19 cellular contexts compared by ENCODE assay signal in genomic region chr10:121771957-121772356, GRCh38.
DNase-seq lines count a peak whose midpoint lies in the region; ATAC-seq and TF ChIP-seq lines count a peak whose summit lies in the region.
"Had no signal": no experiment of that assay in that cellular context is flagged by ENCODE, and none has a peak within 500 bp of the region (broad histone marks: within the 10 kb centered on the region; RNA-seq: fewer than 3 reads in every experiment).

No MANE protein-coding gene starts in this region.

- H3K4me2 ChIP-seq in SK-N-SH (no peak overlapping the region), smooth muscle cell (peak overlapping the region; percentile 46)

- 0 out of 2 replicates have a peak, but pooled peaks cover 5% of the 10 kb centered on the region for H3K9me3 ChIP-seq in SK-N-SH
- H3K9me3 ChIP-seq in smooth muscle cell (replicated peaks; ENCODE audit: low read depth), result no peaks in the 10 kb centered on the region

- H4K20me1 ChIP-seq in SK-N-SH (ENCODE audit: insufficient read depth), result no peaks in the 10 kb centered on the region
- no peaks in the 10 kb centered on the region for H4K20me1 ChIP-seq in smooth muscle cell (ENCODE audit: low read depth)

- DNase-seq in SK-N-SH (no peak), amniotic epithelial cell (ENCODE audit: low read depth) (peak; percentile 35), iris pigment epithelial cell (ENCODE audit: low read depth) (peak; percentile 15), smooth muscle cell (lab: John Stamatoyannopoulos, UW; ENCODE audit: unreplicated experiment) (no peak), NCI-H128 (lab: John Stamatoyannopoulos, UW; ENCODE audit: unreplicated experiment) (no peak)
- DNase-seq in activated CD8-positive, alpha-beta T cell treated with anti-CD3 and anti-CD28 coated beads for 36 hours, result no peak
- DNase-seq: activated CD4-positive, alpha-beta T cell treated with anti-CD3 and anti-CD28 coated beads, Interleukin-2, amount 10 ng/mL, durations not matched to agents 24 days and 14 days; activated effector memory CD4-positive, alpha-beta T cell treated with Interleukin-2 at 50 U/mL for 16 hours; C1 segment of cervical spinal cord; erythroblast; glutamatergic neuron; NCI-H1092 treated with DMSO at 0.1 percent for 48 hours; nucleus accumbens; right cardiac atrium; substantia nigra; T-cell had no signal

- no peaks in the 10 kb centered on the region for H3K4me1 Mint-ChIP-seq in activated CD8-positive, alpha-beta T cell treated with anti-CD3 and anti-CD28 coated beads for 36 hours (ENCODE audit: low read depth)
- H3K4me1 Mint-ChIP-seq: activated CD4-positive, alpha-beta T cell treated with anti-CD3 and anti-CD28 coated beads, Interleukin-2, amount 10 ng/mL, durations not matched to agents 24 days and 14 days had no signal

- TF ChIP-seq EP300 in SK-N-SH (IDR thresholded peaks at IDR 0.05; ENCODE audit: borderline replicate concordance in 1 of 2, low read depth in 1 of 2, low read length in 1 of 2), result no peak

- H3K4me1 ChIP-seq in SK-N-SH (ENCODE audit: control insufficient read depth in 1 of 2, insufficient read depth in 2 of 2, low read depth in 1 of 2, low read length in 1 of 2), result peaks cover 0 to 15% of the 10 kb centered on the region in 2 experiments; a peak in 2 of 4 replicates
- H3K4me1 ChIP-seq in smooth muscle cell (ENCODE audit: low read depth), result peaks cover 26% of the 10 kb centered on the region

- no peaks in the 10 kb centered on the region for H3K36me3 ChIP-seq in SK-N-SH (replicated peaks in 1 of 2; ENCODE audit: control insufficient read depth in 1 of 2, insufficient read depth in 2 of 2, low read length in 1 of 2)
- H3K36me3 ChIP-seq in smooth muscle cell (ENCODE audit: low read depth), result no peaks in the 10 kb centered on the region

- H3K27ac ChIP-seq in SK-N-SH (ENCODE audit: low read depth in 2 of 2, low read length in 1 of 2) (no peak overlapping the region), smooth muscle cell (ENCODE audit: low read depth) (peak overlapping the region; percentile 91)
- H3K27ac ChIP-seq: 22Rv1 had no signal

- intact Hi-C loops in activated CD8-positive, alpha-beta T cell treated with anti-CD3 and anti-CD28 coated beads for 36 hours (cut with micrococcal nuclease), result no loop called here

- H3K4me3 ChIP-seq in SK-N-SH (ENCODE audit: low read depth in 2 of 2, low read length in 1 of 2) (no peak overlapping the region), smooth muscle cell (no peak overlapping the region)

- ATAC-seq in SK-N-SH treated with all-trans-retinoic acid at 6 μM for 48 hours (no peak), HG03097 (IDR thresholded peaks at IDR 0.05; ENCODE audit: low FRiP score, unreplicated experiment) (no peak)
- ATAC-seq in activated CD8-positive, alpha-beta T cell treated with anti-CD3 and anti-CD28 coated beads for 36 hours, result no peak
- ATAC-seq: T-cell had no signal

- H3K27me3 Mint-ChIP-seq in activated CD8-positive, alpha-beta T cell treated with anti-CD3 and anti-CD28 coated beads for 36 hours, result no peaks in the 10 kb centered on the region
- H3K27me3 Mint-ChIP-seq: activated CD4-positive, alpha-beta T cell treated with anti-CD3 and anti-CD28 coated beads, Interleukin-2, amount 10 ng/mL, durations not matched to agents 24 days and 14 days; T-cell had no signal

- H3K9ac ChIP-seq in SK-N-SH (no peak overlapping the region), smooth muscle cell (ENCODE audit: low read depth) (peak overlapping the region; percentile 37)

- TF ChIP-seq RAD21 in SK-N-SH (IDR thresholded peaks at IDR 0.05; ENCODE audit: low read length), result no peak

- no peak overlapping the region for H3K4me3 Mint-ChIP-seq in activated CD8-positive, alpha-beta T cell treated with anti-CD3 and anti-CD28 coated beads for 36 hours
- H3K4me3 Mint-ChIP-seq: activated CD4-positive, alpha-beta T cell treated with anti-CD3 and anti-CD28 coated beads, Interleukin-2, amount 10 ng/mL, durations not matched to agents 24 days and 14 days; T-cell had no signal

- H3K27ac Mint-ChIP-seq in activated CD8-positive, alpha-beta T cell treated with anti-CD3 and anti-CD28 coated beads for 36 hours, result no peak overlapping the region
- H3K27ac Mint-ChIP-seq: activated CD4-positive, alpha-beta T cell treated with anti-CD3 and anti-CD28 coated beads, Interleukin-2, amount 10 ng/mL, durations not matched to agents 24 days and 14 days; T-cell had no signal

- H3K9me2 ChIP-seq in SK-N-SH, result no peaks in the 10 kb centered on the region; the same call in 1 of the 2 replicates

- H3K79me2 ChIP-seq in SK-N-SH (ENCODE audit: insufficient read depth) (no peaks in the 10 kb centered on the region; the same call in 1 of the 2 replicates), smooth muscle cell (ENCODE audit: low read depth) (peaks cover 19% of the 10 kb centered on the region)

- no peaks in the 10 kb centered on the region for H3K27me3 ChIP-seq in SK-N-SH (ENCODE audit: insufficient read depth)
- H3K27me3 ChIP-seq in smooth muscle cell (ENCODE audit: low read depth), result no peaks in the 10 kb centered on the region

- CTCF ChIA-PET in SK-N-SH (lab: Yijun Ruan, JAX), result interaction anchor here (1.0 to 1.6 kb wide), 4 partner anchors 10 to 51 kb away, joined by 3 to 4 read pairs (median 4); no protein-coding TSS in a partner anchor
- CTCF ChIA-PET in activated CD8-positive, alpha-beta T cell treated with anti-CD3 and anti-CD28 coated beads for 36 hours (lab: Charles Lee), result interaction anchor here (0.7 to 1.0 kb wide), 2 partner anchors 10 to 129 kb away, joined by 3 read pairs; no protein-coding TSS in a partner anchor

- POLR2A ChIA-PET in SK-N-SH (lab: Yijun Ruan, JAX), result interaction anchor here (1.2 kb wide), 1 partner anchor 16 kb away, joined by 3 read pairs; no protein-coding TSS in a partner anchor
- POLR2A ChIA-PET in activated CD8-positive, alpha-beta T cell treated with anti-CD3 and anti-CD28 coated beads for 36 hours (lab: Charles Lee), result no interaction called here

- peaks cover 23% of the 10 kb centered on the region for H3K36me3 Mint-ChIP-seq in activated CD8-positive, alpha-beta T cell treated with anti-CD3 and anti-CD28 coated beads for 36 hours (ENCODE audit: low read depth)

- no peak for TF ChIP-seq CTCF in SK-N-SH (IDR thresholded peaks at IDR 0.05)
- no peak for TF ChIP-seq CTCF in smooth muscle cell (IDR thresholded peaks at IDR 0.05; ENCODE audit: borderline replicate concordance, insufficient read depth, poor library complexity, severe bottlenecking)
- no peak for TF ChIP-seq CTCF in activated CD8-positive, alpha-beta T cell treated with anti-CD3 and anti-CD28 coated beads for 36 hours (IDR thresholded peaks at IDR 0.05)

- peaks cover 9% of the 10 kb centered on the region for H3K9me3 Mint-ChIP-seq in activated CD8-positive, alpha-beta T cell treated with anti-CD3 and anti-CD28 coated beads for 36 hours
- H3K9me3 Mint-ChIP-seq: activated CD4-positive, alpha-beta T cell treated with anti-CD3 and anti-CD28 coated beads, Interleukin-2, amount 10 ng/mL, durations not matched to agents 24 days and 14 days had no signal

- H2AFZ ChIP-seq in SK-N-SH (ENCODE audit: low read depth) (no peak overlapping the region), smooth muscle cell (ENCODE audit: low read depth) (no peak overlapping the region)

- no peaks in the 10 kb centered on the region for H3F3A ChIP-seq in SK-N-SH (replicated peaks; ENCODE audit: insufficient read depth)
- peaks cover 28% of the 10 kb centered on the region for H3F3A ChIP-seq in smooth muscle cell (ENCODE audit: low read depth)

- 67% methylated on average over 5 of the region's 5 CpGs for WGBS in SK-N-SH (ENCODE audit: low lambda C conversion rate)
- 6% methylated on average over 5 of the region's 5 CpGs for WGBS in smooth muscle cell (ENCODE audit: low lambda C conversion rate)

TF ChIP-seq in SK-N-SH, 30 proteins besides CTCF, POLR2A, EP300 and RAD21 (continues in another document):
- TF ChIP-seq SIN3A (IDR thresholded peaks at IDR 0.05; ENCODE audit: borderline replicate concordance, low read depth, low read length), result no peak
- TF ChIP-seq GATA2 (CRISPR knock-in tag; IDR thresholded peaks at IDR 0.05), result no peak
- TF ChIP-seq RCOR1 (IDR thresholded peaks at IDR 0.05; ENCODE audit: low read length), result no peak
- TF ChIP-seq FOXM1 (IDR thresholded peaks at IDR 0.05; ENCODE audit: low read depth), result no peak
- no peak for TF ChIP-seq SMC3 (IDR thresholded peaks at IDR 0.05; ENCODE audit: low read depth, low read length)
- no peak for TF ChIP-seq IRF3 (IDR thresholded peaks at IDR 0.05; ENCODE audit: low read depth, low read length)
- peak; percentile 30; the same call in 1 of the 2 replicates for TF ChIP-seq TCF12 (IDR thresholded peaks at IDR 0.05)

TF ChIP-seq in SK-N-SH treated with all-trans-retinoic acid at 6 μM for 48 hours, 23 proteins besides CTCF, POLR2A, EP300 and RAD21 (continues in another document):
- TF ChIP-seq OSR1 (CRISPR knock-in tag; IDR thresholded peaks at IDR 0.05), result no peak
- no peak for TF ChIP-seq ZC3H10 (CRISPR knock-in tag; IDR thresholded peaks at IDR 0.05)
- TF ChIP-seq PATZ1 (CRISPR knock-in tag; IDR thresholded peaks at IDR 0.05; ENCODE audit: borderline replicate concordance), result no peak
- no peak for TF ChIP-seq CSDC2 (CRISPR knock-in tag; IDR thresholded peaks at IDR 0.05)

Comparison
In these comparisons a context has a peak if more than half of its experiments do, and no peak if none do; other contexts are left out.
1. DNase-seq: peak in amniotic epithelial cell (single experiment) and iris pigment epithelial cell (single experiment); none in SK-N-SH (single experiment), smooth muscle cell (single experiment), NCI-H128 (single experiment) and activated CD8-positive, alpha-beta T cell treated with anti-CD3 and anti-CD28 coated beads for 36 hours (single experiment).